In the genomic region with DNA sequence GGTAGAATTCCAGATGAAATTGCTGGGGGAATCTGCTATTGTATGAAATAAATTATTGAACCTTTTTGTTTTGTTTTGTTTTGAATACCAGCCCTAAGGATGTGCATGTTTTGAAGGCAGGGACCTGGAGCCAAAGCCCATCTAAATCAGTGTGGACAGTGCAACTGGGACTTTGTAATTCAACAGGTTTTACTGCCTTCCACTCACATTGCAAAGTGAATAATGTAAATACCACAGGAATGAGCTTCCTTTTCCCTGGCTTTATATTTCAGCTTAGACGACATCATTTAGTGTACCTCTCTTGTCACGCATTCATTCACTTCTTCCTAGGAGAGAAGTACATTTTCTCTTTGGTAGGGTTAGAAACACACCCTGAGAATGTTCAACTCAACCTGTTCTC, we compare ENCODE assay signal across 31 cellular contexts.
DNase-seq lines count a peak whose midpoint lies in the region; ATAC-seq, FAIRE-seq and TF ChIP-seq lines count a peak whose summit lies in the region.
"Had no signal": no experiment of that assay in that cellular context is flagged by ENCODE, and none has a peak within 500 bp of the region (broad histone marks: within the 10 kb centered on the region; RNA-seq: fewer than 3 reads in every experiment).

No MANE protein-coding gene starts in this region.

- no peaks in the 10 kb centered on the region for H3K9me3 Mint-ChIP-seq in astrocyte (ENCODE audit: unreplicated experiment)
- H3K9me3 Mint-ChIP-seq in activated T-helper 2 cell treated with anti-CD3 and anti-CD28 coated beads, Interferon-gamma antibody, Interleukin-2, Interleukin-4, amounts not matched to agents 10 μg/mL and 5 μg/mL and 100 μg/mL, durations not matched to agents 14 hours and 24 hours and 36 hours, result no peaks in the 10 kb centered on the region
- H3K9me3 Mint-ChIP-seq: activated CD4-positive, alpha-beta memory T cell treated with anti-CD3 and anti-CD28 coated beads, Interleukin-2, amount 10 ng/mL, durations not matched to agents 7 days and 5 days had no signal

- no peak overlapping the region for H3K9ac ChIP-seq in astrocyte (ENCODE audit: low read length)
- no peak overlapping the region for H3K9ac ChIP-seq in keratinocyte (ENCODE audit: control insufficient read depth, extremely low read depth, insufficient read depth, low read length)
- H3K9ac ChIP-seq: BLaER1 treated with 17β-estradiol and CSF1 and Interleukin-3, amounts not matched to agents 10 nM and 100 nM had no signal

- TF ChIP-seq CTCF in astrocyte (IDR thresholded peaks at IDR 0.05; ENCODE audit: insufficient read depth, low read depth, low read length) (no peak), keratinocyte (optimal IDR thresholded peaks at IDR 0.05 in 1 of 3, IDR thresholded peaks at IDR 0.05 in 1 of 3, conservative IDR thresholded peaks at IDR 0.05 in 1 of 3; ENCODE audit: extremely low read depth in 1 of 3, insufficient read depth in 2 of 3, low read length in 3 of 3) (no peak)

- DNase-seq in DMS153 (lab: John Stamatoyannopoulos, UW) (peak; percentile 74), HT-29 (ENCODE audit: low spot score) (peak; percentile 50), astrocyte (ENCODE audit: low read depth) (peak; percentile 37), keratinocyte (ENCODE audit: low read depth, low spot score) (no peak)
- DNase-seq in activated T-helper 2 cell treated with anti-CD3 and anti-CD28 coated beads, Interferon-gamma antibody, Interleukin-2, Interleukin-4, amounts not matched to agents 10 μg/mL and 5 μg/mL and 100 μg/mL, durations not matched to agents 14 hours and 24 hours and 36 hours (ENCODE audit: low spot score), result no peak
- no peak for DNase-seq in activated CD4-positive, CD25-positive, alpha-beta regulatory T cell (lab: John Stamatoyannopoulos, UW)
- DNase-seq: ACHN; activated B cell treated with CpG ODN at 0.5 μM for 24 hours; activated CD4-positive, alpha-beta memory T cell treated with anti-CD3 and anti-CD28 coated beads, Interleukin-2, amount 10 ng/mL, durations not matched to agents 7 days and 5 days; activated T-cell treated with anti-CD3 and anti-CD28 coated beads for 4 hours; amniotic stem cell; Caco-2; central memory CD4-positive, alpha-beta T cell; foreskin fibroblast; immature natural killer cell; Karpas-422; lower lobe of right lung; NCI-H1092; NCI-H2081 treated with DMSO at 0.1 percent for 48 hours; NCI-H524 treated with DMSO at 0.1 percent for 48 hours; T-helper 9 cell; testis had no signal

- no peaks in the 10 kb centered on the region for H3K9me1 ChIP-seq in keratinocyte (ENCODE audit: control insufficient read depth, extremely low read depth, insufficient read depth, low read length)

- H3K27me3 Mint-ChIP-seq in astrocyte (ENCODE audit: low read depth, unreplicated experiment), result no peaks in the 10 kb centered on the region
- no peaks in the 10 kb centered on the region for H3K27me3 Mint-ChIP-seq in activated T-helper 2 cell treated with anti-CD3 and anti-CD28 coated beads, Interferon-gamma antibody, Interleukin-2, Interleukin-4, amounts not matched to agents 10 μg/mL and 5 μg/mL and 100 μg/mL, durations not matched to agents 14 hours and 24 hours and 36 hours (ENCODE audit: low read depth)
- H3K27me3 Mint-ChIP-seq: activated B cell treated with CpG ODN at 0.5 μM for 24 hours; activated CD4-positive, alpha-beta memory T cell treated with anti-CD3 and anti-CD28 coated beads, Interleukin-2, amount 10 ng/mL, durations not matched to agents 7 days and 5 days; stimulated activated memory B cell treated with anti-CD40 and anti-IgM and Interleukin-4, amounts not matched to agents 10 μg/mL and 1 μg/mL and 100 μg/mL, for 72 hours had no signal

- no peaks in the 10 kb centered on the region for H3K9me3 ChIP-seq in astrocyte (ENCODE audit: insufficient read depth, low read depth, low read length)
- no peaks in the 10 kb centered on the region for H3K9me3 ChIP-seq in keratinocyte (ENCODE audit: control insufficient read depth, low read depth, low read length)
- H3K9me3 ChIP-seq: BLaER1 treated with 17β-estradiol and CSF1 and Interleukin-3, amounts not matched to agents 10 nM and 100 nM; Caco-2; lower lobe of right lung; neutrophil; testis; vagina had no signal

- H3K27ac Mint-ChIP-seq in astrocyte (ENCODE audit: unreplicated experiment), result no peak overlapping the region
- no peak overlapping the region for H3K27ac Mint-ChIP-seq in activated T-helper 2 cell treated with anti-CD3 and anti-CD28 coated beads, Interferon-gamma antibody, Interleukin-2, Interleukin-4, amounts not matched to agents 10 μg/mL and 5 μg/mL and 100 μg/mL, durations not matched to agents 14 hours and 24 hours and 36 hours
- H3K27ac Mint-ChIP-seq: activated B cell treated with CpG ODN at 0.5 μM for 24 hours; activated CD4-positive, alpha-beta memory T cell treated with anti-CD3 and anti-CD28 coated beads, Interleukin-2, amount 10 ng/mL, durations not matched to agents 7 days and 5 days; immature natural killer cell; stimulated activated memory B cell treated with anti-CD40 and anti-IgM and Interleukin-4, amounts not matched to agents 10 μg/mL and 1 μg/mL and 100 μg/mL, for 72 hours had no signal

- no peaks in the 10 kb centered on the region for H3K36me3 Mint-ChIP-seq in astrocyte (ENCODE audit: low read depth, unreplicated experiment)
- H3K36me3 Mint-ChIP-seq in activated T-helper 2 cell treated with anti-CD3 and anti-CD28 coated beads, Interferon-gamma antibody, Interleukin-2, Interleukin-4, amounts not matched to agents 10 μg/mL and 5 μg/mL and 100 μg/mL, durations not matched to agents 14 hours and 24 hours and 36 hours (ENCODE audit: low read depth), result no peaks in the 10 kb centered on the region
- H3K36me3 Mint-ChIP-seq: immature natural killer cell; stimulated activated memory B cell treated with anti-CD40 and anti-IgM and Interleukin-4, amounts not matched to agents 10 μg/mL and 1 μg/mL and 100 μg/mL, for 72 hours had no signal

- H2AFZ ChIP-seq in astrocyte (ENCODE audit: low read depth, low read length) (no peak overlapping the region), keratinocyte (ENCODE audit: control insufficient read depth, low read length) (no peak overlapping the region)

- H3K4me1 ChIP-seq in astrocyte (ENCODE audit: insufficient read depth, low read length) (no peaks in the 10 kb centered on the region), keratinocyte (ENCODE audit: control insufficient read depth, extremely low read depth, insufficient read depth, low read length) (no peaks in the 10 kb centered on the region)
- H3K4me1 ChIP-seq: BLaER1 treated with 17β-estradiol and CSF1 and Interleukin-3, amounts not matched to agents 10 nM and 100 nM; Caco-2; lower lobe of right lung; testis; vagina had no signal

- FAIRE-seq in astrocyte (lab: Jason Lieb, UNC), result no peak
- peak; percentile 36 for FAIRE-seq in keratinocyte (lab: Jason Lieb, UNC)
- FAIRE-seq: endothelial cell of umbilical vein, G401.6 had no signal

- H3K4me1 Mint-ChIP-seq in astrocyte (ENCODE audit: low read depth, unreplicated experiment), result peaks cover 10% of the 10 kb centered on the region
- H3K4me1 Mint-ChIP-seq in activated T-helper 2 cell treated with anti-CD3 and anti-CD28 coated beads, Interferon-gamma antibody, Interleukin-2, Interleukin-4, amounts not matched to agents 10 μg/mL and 5 μg/mL and 100 μg/mL, durations not matched to agents 14 hours and 24 hours and 36 hours (ENCODE audit: low read depth), result no peaks in the 10 kb centered on the region
- H3K4me1 Mint-ChIP-seq: activated B cell treated with CpG ODN at 0.5 μM for 24 hours; activated CD4-positive, alpha-beta memory T cell treated with anti-CD3 and anti-CD28 coated beads, Interleukin-2, amount 10 ng/mL, durations not matched to agents 7 days and 5 days; immature natural killer cell; stimulated activated memory B cell treated with anti-CD40 and anti-IgM and Interleukin-4, amounts not matched to agents 10 μg/mL and 1 μg/mL and 100 μg/mL, for 72 hours had no signal

- H4K20me1 ChIP-seq in astrocyte (ENCODE audit: insufficient read depth, low read length), result no peaks in the 10 kb centered on the region
- no peaks in the 10 kb centered on the region for H4K20me1 ChIP-seq in keratinocyte (ENCODE audit: control insufficient read depth, extremely low read depth, insufficient read depth, low read length)
- H4K20me1 ChIP-seq: BLaER1 treated with 17β-estradiol and CSF1 and Interleukin-3, amounts not matched to agents 10 nM and 100 nM had no signal

- H3K36me3 ChIP-seq in astrocyte (ENCODE audit: insufficient read depth, low read length), result no peaks in the 10 kb centered on the region
- no peaks in the 10 kb centered on the region for H3K36me3 ChIP-seq in keratinocyte (ENCODE audit: control insufficient read depth in 2 of 2, extremely low read depth in 1 of 2, insufficient read depth in 2 of 2, low read length in 2 of 2)
- H3K36me3 ChIP-seq: BLaER1 treated with 17β-estradiol and CSF1 and Interleukin-3, amounts not matched to agents 10 nM and 100 nM; lower lobe of right lung; neutrophil; vagina had no signal

- H3K79me2 ChIP-seq in astrocyte (ENCODE audit: insufficient read depth, low read length) (no peaks in the 10 kb centered on the region), keratinocyte (ENCODE audit: control insufficient read depth, insufficient read depth, low read length) (no peaks in the 10 kb centered on the region)

- H3K27ac ChIP-seq in astrocyte (ENCODE audit: low read depth, low read length) (no peak overlapping the region), keratinocyte (ENCODE audit: control insufficient read depth, insufficient read depth, low read length) (no peak overlapping the region)
- H3K27ac ChIP-seq: BLaER1 treated with 17β-estradiol and CSF1 and Interleukin-3, amounts not matched to agents 10 nM and 100 nM; lower lobe of right lung; neutrophil; skin epidermis; testis; vagina had no signal

- ATAC-seq in HG03342 (IDR thresholded peaks at IDR 0.05; ENCODE audit: unreplicated experiment) (no peak), GM18505 (IDR thresholded peaks at IDR 0.05; ENCODE audit: unreplicated experiment) (no peak)
- ATAC-seq: lower lobe of right lung; stimulated activated memory B cell treated with anti-CD40 and anti-IgM and Interleukin-4, amounts not matched to agents 10 μg/mL and 1 μg/mL and 100 μg/mL, for 72 hours had no signal

- H3K27me3 ChIP-seq in astrocyte (ENCODE audit: insufficient read depth, low read length) (no peaks in the 10 kb centered on the region), keratinocyte (ENCODE audit: control insufficient read depth, extremely low read depth, insufficient read depth, low read length) (no peaks in the 10 kb centered on the region)
- H3K27me3 ChIP-seq: BLaER1 treated with 17β-estradiol and CSF1 and Interleukin-3, amounts not matched to agents 10 nM and 100 nM; neutrophil; testis; vagina had no signal

- no peak overlapping the region for H3K4me3 Mint-ChIP-seq in astrocyte (ENCODE audit: unreplicated experiment)
- no peak overlapping the region for H3K4me3 Mint-ChIP-seq in activated T-helper 2 cell treated with anti-CD3 and anti-CD28 coated beads, Interferon-gamma antibody, Interleukin-2, Interleukin-4, amounts not matched to agents 10 μg/mL and 5 μg/mL and 100 μg/mL, durations not matched to agents 14 hours and 24 hours and 36 hours (ENCODE audit: low read depth)
- H3K4me3 Mint-ChIP-seq: activated B cell treated with CpG ODN at 0.5 μM for 24 hours; activated CD4-positive, alpha-beta memory T cell treated with anti-CD3 and anti-CD28 coated beads, Interleukin-2, amount 10 ng/mL, durations not matched to agents 7 days and 5 days; immature natural killer cell; stimulated activated memory B cell treated with anti-CD40 and anti-IgM and Interleukin-4, amounts not matched to agents 10 μg/mL and 1 μg/mL and 100 μg/mL, for 72 hours had no signal

- no peak for TF ChIP-seq POLR2A in GM18505 (IDR thresholded peaks at IDR 0.05; ENCODE audit: borderline replicate concordance, extremely low read depth, insufficient read depth, insufficient read length)

- intact Hi-C loops in activated T-helper 2 cell treated with anti-CD3 and anti-CD28 coated beads, Interferon-gamma antibody, Interleukin-2, Interleukin-4, amounts not matched to agents 10 μg/mL and 5 μg/mL and 100 μg/mL, durations not matched to agents 14 hours and 24 hours and 36 hours (cut with micrococcal nuclease), result no loop called here

- H3K4me3 ChIP-seq in astrocyte (ENCODE audit: insufficient read depth, low read depth, low read length) (no peak overlapping the region), keratinocyte (ENCODE audit: control insufficient read depth in 2 of 3, extremely low read depth in 1 of 3, insufficient read depth in 2 of 3, low read depth in 1 of 3, low read length in 3 of 3) (no peak overlapping the region)
- H3K4me3 ChIP-seq: BLaER1 treated with 17β-estradiol and CSF1 and Interleukin-3, amounts not matched to agents 10 nM and 100 nM; lower lobe of right lung; skin epidermis; testis; vagina had no signal

- dilution Hi-C loops in keratinocyte (cut with MboI; ENCODE audit: extremely low pct_ligation_motif_present, low sequenced_read_pairs), result no loop called here

- H3K4me2 ChIP-seq in astrocyte (ENCODE audit: low read length) (no peak overlapping the region), keratinocyte (ENCODE audit: control insufficient read depth, extremely low read depth, insufficient read depth, low read depth, low read length) (no peak overlapping the region)
- H3K4me2 ChIP-seq: BLaER1 treated with 17β-estradiol and CSF1 and Interleukin-3, amounts not matched to agents 10 nM and 100 nM had no signal

Comparison
In these comparisons a context has a peak if more than half of its experiments do, and no peak if none do; other contexts are left out.
1. DNase-seq: peak in DMS153 (single experiment), HT-29 (single experiment) and astrocyte (single experiment); none in keratinocyte (single experiment), activated T-helper 2 cell treated with anti-CD3 and anti-CD28 coated beads, Interferon-gamma antibody, Interleukin-2, Interleukin-4, amounts not matched to agents 10 μg/mL and 5 μg/mL and 100 μg/mL, durations not matched to agents 14 hours and 24 hours and 36 hours (single experiment) and activated CD4-positive, CD25-positive, alpha-beta regulatory T cell (0 of 4).